In the genomic region with DNA sequence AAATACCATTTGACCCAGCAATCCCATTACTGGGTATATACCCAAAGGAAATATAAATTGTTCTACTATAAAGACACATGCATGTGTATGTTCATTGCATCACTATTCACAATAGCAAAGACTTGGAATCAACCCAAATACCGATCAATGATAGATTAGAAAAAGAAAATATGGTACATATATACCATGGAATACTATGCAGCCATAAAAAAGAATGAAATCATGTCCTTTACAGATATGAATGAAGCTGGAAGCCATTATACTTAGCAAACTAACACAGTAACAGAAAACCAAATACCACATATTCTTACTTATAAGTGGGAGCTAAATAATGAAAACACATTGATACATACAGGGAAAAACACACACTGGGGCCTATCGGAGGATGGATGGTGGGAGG, we compare ENCODE assay signal across 3 cellular contexts.
DNase-seq lines count a peak whose midpoint lies in the region; ATAC-seq, FAIRE-seq and TF ChIP-seq lines count a peak whose summit lies in the region.
"Not testable (repeated sequence)": the region's sequence is repeated elsewhere in the genome, so short reads cannot be mapped to it uniquely, and the experiment has no call there.

No MANE protein-coding gene starts in this region.

- not testable (repeated sequence) for H3K9me3 ChIP-seq in HEK293 (ENCODE audit: control insufficient read depth, insufficient read depth, low read depth, low read length); K562 (replicated peaks; ENCODE audit: control insufficient read depth, insufficient read depth, low read depth, low read length)

- H3K27ac ChIP-seq in HEK293 (ENCODE audit: extremely low read depth, low read depth, low read length); K562 (ENCODE audit: extremely low read depth, low read depth, low read length): not testable (repeated sequence)

- not testable (repeated sequence) for TF ChIP-seq EP300 in K562 (IDR thresholded peaks at IDR 0.05; ENCODE audit: low read length)

- not testable (repeated sequence) for H3K4me1 ChIP-seq in HEK293 (ENCODE audit: control insufficient read depth, insufficient read depth, low read length); K562 (replicated peaks in 1 of 2; ENCODE audit: control insufficient read depth in 2 of 2, insufficient read depth in 2 of 2, low read length in 2 of 2)

- TF ChIP-seq POLR2A in K562 (conservative IDR thresholded peaks at IDR 0.05) = not testable (repeated sequence)

- not testable (repeated sequence) for TF ChIP-seq CTCF in HEK293 (tag by site-specific recombination; IDR thresholded peaks at IDR 0.05); K562 (IDR thresholded peaks at IDR 0.05 in 2 of 3, conservative IDR thresholded peaks at IDR 0.05 in 1 of 3; ENCODE audit: insufficient read depth in 2 of 3, low read depth in 1 of 3, low read length in 3 of 3)

- CTCF ChIA-PET in HEK293 (lab: Yijun Ruan, JAX) = interaction anchor here (0.6 kb wide), 1 partner anchor 219 kb away, joined by 3 read pairs; no protein-coding TSS in a partner anchor
- CTCF ChIA-PET in K562 (lab: Yijun Ruan, JAX; ENCODE audit: low intra/inter-chr PET ratio) = not testable (repeated sequence)

- intact Hi-C loops in K562 (cut with micrococcal nuclease) = not testable (repeated sequence)

- H2AFZ ChIP-seq in K562 (ENCODE audit: low read depth, low read length) = not testable (repeated sequence)

- FAIRE-seq in K562 (lab: Jason Lieb, UNC) = not testable (repeated sequence)

- H3K36me3 ChIP-seq in HEK293 (ENCODE audit: control insufficient read depth in 2 of 2, insufficient read depth in 1 of 2, low read length in 2 of 2); K562 (ENCODE audit: control insufficient read depth, insufficient read depth, low read length): not testable (repeated sequence)

- POLR2A ChIA-PET in HEK293 (lab: Yijun Ruan, JAX) = not testable (repeated sequence)
- POLR2A ChIA-PET in K562 (lab: Yijun Ruan, JAX) = interaction anchor here (1.0 kb wide), 1 partner anchor 168 kb away, joined by 4 read pairs; no protein-coding TSS in a partner anchor

- WGBS in K562 (ENCODE audit: insufficient coverage, low coverage, missing lambda C conversion rate) = 3% methylated on average over 2 of the region's 2 CpGs

- not testable (repeated sequence) for DNase-seq in K562 (ENCODE audit: extremely low read depth in 1 of 4, low spot score in 3 of 4)

- H3K9me1 ChIP-seq in K562 (ENCODE audit: control insufficient read depth, insufficient read depth, low read length) = not testable (repeated sequence)

- not testable (repeated sequence) for H3K9ac ChIP-seq in K562 (ENCODE audit: insufficient read depth in 1 of 2, low read depth in 2 of 2, low read length in 2 of 2)

- not testable (repeated sequence) for H3K79me2 ChIP-seq in K562 (ENCODE audit: control insufficient read depth, insufficient read depth, low read length)

- TF ChIP-seq RAD21 in K562 (CRISPR knock-in tag; conservative IDR thresholded peaks at IDR 0.05 in 1 of 2, IDR thresholded peaks at IDR 0.05 in 1 of 2) = not testable (repeated sequence)

- not testable (repeated sequence) for ATAC-seq in SK-N-SH treated with all-trans-retinoic acid at 6 μM for 48 hours, K562

- H3K4me2 ChIP-seq in K562 (ENCODE audit: insufficient read depth, low read length) = not testable (repeated sequence)

- in situ Hi-C loops in K562 (cut with MboI) = not testable (repeated sequence)

- not testable (repeated sequence) for H4K20me1 ChIP-seq in K562 (replicated peaks; ENCODE audit: control insufficient read depth, insufficient read depth, low read length)

- H3K4me3 ChIP-seq in HEK293 (ENCODE audit: low read depth, low read length); K562: not testable (repeated sequence)

- peaks cover 4 to 19% of the 10 kb centered on the region in 2 experiments; a peak in 3 of 5 replicates for H3K27me3 ChIP-seq in K562 (ENCODE audit: control insufficient read depth in 2 of 2, insufficient read depth in 2 of 2, low read length in 2 of 2)

- not testable (repeated sequence) for BruUV-seq in K562 (replicated peaks; lab: Mats Ljungman, UMichigan)

TF ChIP-seq in HEK293, 187 proteins besides CTCF, POLR2A, EP300 and RAD21:
- TF ChIP-seq, protein P1, sequence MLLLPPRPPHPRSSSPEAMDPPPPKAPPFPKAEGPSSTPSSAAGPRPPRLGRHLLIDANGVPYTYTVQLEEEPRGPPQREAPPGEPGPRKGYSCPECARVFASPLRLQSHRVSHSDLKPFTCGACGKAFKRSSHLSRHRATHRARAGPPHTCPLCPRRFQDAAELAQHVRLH (tag by site-specific recombination; IDR thresholded peaks at IDR 0.05) = peak; percentile 77; the same call in 1 of the 2 replicates
- peak; percentile 95 for TF ChIP-seq ZNF146 (tag by site-specific recombination; IDR thresholded peaks at IDR 0.05)
TF ChIP-seq in HEK293: peak in this region for 2; not testable (repeated sequence) for 185.

TF ChIP-seq in SK-N-SH treated with all-trans-retinoic acid at 6 μM for 48 hours, 23 proteins besides CTCF, POLR2A, EP300 and RAD21:
- peak; percentile 66 for TF ChIP-seq ZNF8 (CRISPR knock-in tag; IDR thresholded peaks at IDR 0.05)

TF ChIP-seq in K562, 482 proteins besides CTCF, POLR2A, EP300 and RAD21:
- TF ChIP-seq ZNF146 (CRISPR knock-in tag; IDR thresholded peaks at IDR 0.05; ENCODE audit: unreplicated experiment) = peak; percentile 59
TF ChIP-seq in K562: peak in this region for 1; not testable (repeated sequence) for 481.
